ENCODE assay signal across 33 cellular contexts in genomic region chr11:61329871-61330270, GRCh38. TPM values are rescaled to one million over a fixed set of nuclear protein-coding genes. Genes with fewer than 3 reads are reported as not detected.
DNase-seq lines count a peak whose midpoint lies in the region; ATAC-seq, FAIRE-seq and TF ChIP-seq lines count a peak whose summit lies in the region.
"Had no signal": no experiment of that assay in that cellular context is flagged by ENCODE, and none has a peak within 500 bp of the region (broad histone marks: within the 10 kb centered on the region; RNA-seq: fewer than 3 reads in every experiment).

No MANE protein-coding gene starts in this region.

- no peak for DNase-seq in CD4-positive, CD25-positive, alpha-beta regulatory T cell
- DNase-seq in HFFc6 (no peak), endothelial cell of umbilical vein (ENCODE audit: low read depth, low spot score) (no peak), trophoblast cell (peak; percentile 80 to 93), kidney tubule cell (ENCODE audit: low spot score) (no peak), NCI-H1417 (lab: John Stamatoyannopoulos, UW) (no peak)
- no peak for DNase-seq in stimulated activated CD4-positive, alpha-beta T cell treated with anti-CD3 and anti-CD28 coated beads, Interleukin-2, amount 100 ng/mL, for 24 hours
- DNase-seq: activated CD4-positive, alpha-beta memory T cell treated with anti-CD3 and anti-CD28 coated beads for 36 hours; activated CD4-positive, alpha-beta T cell treated with anti-CD3 and anti-CD28 coated beads for 1 hour; activated effector memory CD4-positive, alpha-beta T cell treated with Interleukin-2 at 50 U/mL for 16 hours; activated naive CD8-positive, alpha-beta T cell treated with anti-CD3 and anti-CD28 coated beads for 36 hours; BE2C; colonic mucosa; DMS 273 treated with DMSO at 0.1 percent for 48 hours; EL; endodermal cell; foreskin fibroblast; heart right ventricle; NCI-H1436 treated with DMSO at 0.1 percent for 48 hours; nephron progenitor cell; pancreas; Peyer's patch; right cardiac atrium; SHP77; spleen; stimulated activated CD8-positive, alpha-beta memory T cell treated with anti-CD3 and anti-CD28 coated beads, Interleukin-4, amount 100 ng/mL, for 48 hours; thyroid gland had no signal

- TF ChIP-seq POLR2A in endothelial cell of umbilical vein (IDR thresholded peaks at IDR 0.05; ENCODE audit: low read depth, low read length): no peak

- intact Hi-C loops in endothelial cell of umbilical vein (cut with micrococcal nuclease): loop anchor here (10.0 kb wide), 1 partner anchor 75 kb away; no protein-coding TSS in a partner anchor

- WGBS in trophoblast cell (ENCODE audit: extremely low coverage, insufficient coverage, insufficient read length): no CpG with 5 or more reads among the region's 4 CpGs

- POLR2A ChIA-PET in endothelial cell of umbilical vein (lab: Charles Lee): interaction anchor here (0.6 kb wide), 1 partner anchor 17 kb away, joined by 3 read pairs; no protein-coding TSS in a partner anchor

- no peak overlapping the region for H3K9ac ChIP-seq in endothelial cell of umbilical vein (replicated peaks; ENCODE audit: extremely low read depth, insufficient read depth, low read length)
- H3K9ac ChIP-seq in trophoblast cell (ENCODE audit: low read length): no peak overlapping the region
- H3K9ac ChIP-seq: KMS-11 had no signal

- no peak overlapping the region for H3K4ac ChIP-seq in trophoblast cell (ENCODE audit: low read depth, low read length)

- no peak overlapping the region for H2BK12ac ChIP-seq in trophoblast cell (ENCODE audit: low read length)

- H3K4me1 ChIP-seq in CD4-positive, CD25-positive, alpha-beta regulatory T cell (ENCODE audit: control insufficient read depth, insufficient read depth, low read length, poor library complexity, severe bottlenecking): peaks cover 28% of the 10 kb centered on the region
- H3K4me1 ChIP-seq in endothelial cell of umbilical vein (ENCODE audit: control insufficient read depth, extremely low read depth, insufficient read depth, low read length) (peaks cover 10% of the 10 kb centered on the region), trophoblast cell (ENCODE audit: control insufficient read depth in 1 of 2, insufficient read depth in 2 of 2, low read length in 2 of 2) (peaks cover 12 to 16% of the 10 kb centered on the region in 2 experiments)
- H3K4me1 ChIP-seq: BE2C had no signal

- H3K27me3 ChIP-seq in CD4-positive, CD25-positive, alpha-beta regulatory T cell (ENCODE audit: control insufficient read depth, insufficient read depth, low read length): no peaks in the 10 kb centered on the region
- H3K27me3 ChIP-seq in endothelial cell of umbilical vein (ENCODE audit: control insufficient read depth in 2 of 2, insufficient read depth in 2 of 2, low read length in 2 of 2): no peaks in the 10 kb centered on the region
- no peaks in the 10 kb centered on the region for H3K27me3 ChIP-seq in trophoblast cell (ENCODE audit: insufficient read depth, low read length)
- H3K27me3 ChIP-seq: ascending aorta, BE2C, colonic mucosa, heart right ventricle, pancreas, Peyer's patch, spleen, thyroid gland had no signal

- H3K9me3 Mint-ChIP-seq in CD4-positive, CD25-positive, alpha-beta regulatory T cell: no peaks in the 10 kb centered on the region
- no peaks in the 10 kb centered on the region for H3K9me3 Mint-ChIP-seq in HFFc6
- H3K9me3 Mint-ChIP-seq: activated CD4-positive, alpha-beta memory T cell treated with anti-CD3 and anti-CD28 coated beads for 36 hours; activated naive CD8-positive, alpha-beta T cell treated with anti-CD3 and anti-CD28 coated beads for 36 hours; endodermal cell; nephron progenitor cell; T-helper 2 cell treated with Interferon-gamma antibody and Interleukin-4, amounts not matched to agents 5 μg/mL and 100 μg/mL, for 36 hours had no signal

- H2BK5ac ChIP-seq in trophoblast cell (ENCODE audit: low read depth, low read length, poor library complexity): no peak overlapping the region

- TF ChIP-seq CTCF in HFFc6 (IDR thresholded peaks at IDR 0.05) (no peak), endothelial cell of umbilical vein (IDR thresholded peaks at IDR 0.05; ENCODE audit: extremely low read depth in 1 of 2, insufficient read depth in 1 of 2, low read depth in 1 of 2, low read length in 2 of 2) (no peak)

- no peak overlapping the region for H2AK5ac ChIP-seq in trophoblast cell (ENCODE audit: low read length)

- ATAC-seq in CD4-positive, CD25-positive, alpha-beta regulatory T cell (ENCODE audit: low read depth in 2 of 2): no peak
- ATAC-seq: esophagus mucosa, heart right ventricle, pancreas, right cardiac atrium had no signal

- peaks cover 33 to 67% (median 52%) of the 10 kb centered on the region in 4 donors for H3K4me1 Mint-ChIP-seq in CD4-positive, CD25-positive, alpha-beta regulatory T cell
- H3K4me1 Mint-ChIP-seq in HFFc6 (ENCODE audit: low read depth): peaks cover 77% of the 10 kb centered on the region

- H3K27ac ChIP-seq in CD4-positive, CD25-positive, alpha-beta regulatory T cell (ENCODE audit: insufficient read depth, low read length, poor library complexity, severe bottlenecking): no peak overlapping the region
- H3K27ac ChIP-seq in endothelial cell of umbilical vein (ENCODE audit: insufficient read depth, low read depth, low read length): no peak overlapping the region
- H3K27ac ChIP-seq in trophoblast cell (ENCODE audit: low read depth, low read length): peak overlapping the region; percentile 52
- H3K27ac ChIP-seq: ascending aorta, colonic mucosa, heart right ventricle, KMS-11, pancreas, Peyer's patch, thyroid gland had no signal

- H3K9me1 ChIP-seq in endothelial cell of umbilical vein (replicated peaks; ENCODE audit: control insufficient read depth, extremely low read depth, insufficient read depth, low read length): no peaks in the 10 kb centered on the region

- no peak overlapping the region for H2AFZ ChIP-seq in endothelial cell of umbilical vein (ENCODE audit: low read depth, low read length)
- H2AFZ ChIP-seq in trophoblast cell (ENCODE audit: insufficient read depth, low read length, poor library complexity): no peak overlapping the region

- no peak overlapping the region for H4K8ac ChIP-seq in trophoblast cell (ENCODE audit: low read depth, low read length)

- no peaks in the 10 kb centered on the region for H3K27me3 Mint-ChIP-seq in CD4-positive, CD25-positive, alpha-beta regulatory T cell
- H3K27me3 Mint-ChIP-seq in HFFc6 (ENCODE audit: insufficient read depth): peaks cover 1% of the 10 kb centered on the region; the same call in 1 of the 2 replicates
- H3K27me3 Mint-ChIP-seq: activated CD4-positive, alpha-beta memory T cell treated with anti-CD3 and anti-CD28 coated beads for 36 hours; activated naive CD8-positive, alpha-beta T cell treated with anti-CD3 and anti-CD28 coated beads for 36 hours had no signal

- no peak overlapping the region for H3K23ac ChIP-seq in trophoblast cell (ENCODE audit: low read length)

- FAIRE-seq in endothelial cell of umbilical vein (lab: Jason Lieb, UNC): peak; percentile 42
- FAIRE-seq: GM18507, GM19239, pancreas had no signal

- dilution Hi-C loops in endothelial cell of umbilical vein (cut with MboI; ENCODE audit: extremely low pct_ligation_motif_present, low sequenced_read_pairs): no loop called here

- H3K18ac ChIP-seq in trophoblast cell (ENCODE audit: low read length): no peak overlapping the region

- no peaks in the 10 kb centered on the region for H3K9me3 ChIP-seq in CD4-positive, CD25-positive, alpha-beta regulatory T cell (ENCODE audit: control insufficient read depth in 2 of 2, low read length in 2 of 2)
- no peaks in the 10 kb centered on the region for H3K9me3 ChIP-seq in endothelial cell of umbilical vein (replicated peaks; ENCODE audit: control insufficient read depth, insufficient read depth, low read length)
- peaks cover 2% of the 10 kb centered on the region for H3K9me3 ChIP-seq in trophoblast cell (ENCODE audit: insufficient read depth, low read depth, low read length)
- H3K9me3 ChIP-seq: ascending aorta, BE2C, colonic mucosa, heart right ventricle, pancreas, Peyer's patch, spleen, thyroid gland had no signal

- no peak overlapping the region for H3K4me2 ChIP-seq in endothelial cell of umbilical vein (ENCODE audit: insufficient read depth, low read length)
- peak overlapping the region; percentile 24 for H3K4me2 ChIP-seq in trophoblast cell (ENCODE audit: low read length)
- H3K4me2 ChIP-seq: KMS-11 had no signal

- H4K20me1 ChIP-seq in endothelial cell of umbilical vein (replicated peaks; ENCODE audit: control insufficient read depth, extremely low read depth, insufficient read depth, low read length): no peaks in the 10 kb centered on the region

- no peak overlapping the region for H3K14ac ChIP-seq in trophoblast cell (ENCODE audit: low read length)

- no peak overlapping the region for H4K91ac ChIP-seq in trophoblast cell (ENCODE audit: low read depth, low read length)

- no peak overlapping the region for H3K4me3 ChIP-seq in CD4-positive, CD25-positive, alpha-beta regulatory T cell (ENCODE audit: low read depth, low read length)
- H3K4me3 ChIP-seq in endothelial cell of umbilical vein (replicated peaks in 1 of 3; ENCODE audit: insufficient read depth in 1 of 3, low read depth in 1 of 3, low read length in 3 of 3) (no peak overlapping the region), trophoblast cell (ENCODE audit: low read depth, low read length) (no peak overlapping the region)
- H3K4me3 ChIP-seq: ascending aorta, colonic mucosa, heart right ventricle, pancreas, Peyer's patch, spleen, thyroid gland had no signal

- H3K79me2 ChIP-seq in endothelial cell of umbilical vein (ENCODE audit: control insufficient read depth, insufficient read depth, low read length) (peaks cover 66% of the 10 kb centered on the region), trophoblast cell (ENCODE audit: control insufficient read depth, insufficient read depth, low read length, poor library complexity) (peaks cover 20% of the 10 kb centered on the region)

- peak overlapping the region in 1 of 3 donors; percentile 69 for H3K27ac Mint-ChIP-seq in CD4-positive, CD25-positive, alpha-beta regulatory T cell
- peak overlapping the region; percentile 2; the same call in 1 of the 2 replicates for H3K27ac Mint-ChIP-seq in HFFc6
- H3K27ac Mint-ChIP-seq: activated CD4-positive, alpha-beta memory T cell treated with anti-CD3 and anti-CD28 coated beads for 36 hours; endodermal cell had no signal

- BruUV-seq in endothelial cell of umbilical vein (replicated peaks; lab: Mats Ljungman, UMichigan): no TSS peak

- peak overlapping the region in 3 of 4 donors; percentile 22 to 64 (median 22) for H3K4me3 Mint-ChIP-seq in CD4-positive, CD25-positive, alpha-beta regulatory T cell
- H3K4me3 Mint-ChIP-seq in HFFc6: peak overlapping the region; percentile 30; the same call in 1 of the 2 replicates
- H3K4me3 Mint-ChIP-seq: activated CD4-positive, alpha-beta memory T cell treated with anti-CD3 and anti-CD28 coated beads for 36 hours; activated naive CD8-positive, alpha-beta T cell treated with anti-CD3 and anti-CD28 coated beads for 36 hours; endodermal cell; nephron progenitor cell; T-helper 2 cell treated with Interferon-gamma antibody and Interleukin-4, amounts not matched to agents 5 μg/mL and 100 μg/mL, for 36 hours had no signal

- H3K36me3 ChIP-seq in CD4-positive, CD25-positive, alpha-beta regulatory T cell (ENCODE audit: control insufficient read depth, insufficient read depth, low read length): peaks cover 51% of the 10 kb centered on the region
- H3K36me3 ChIP-seq in endothelial cell of umbilical vein (ENCODE audit: control insufficient read depth in 2 of 2, extremely low read depth in 1 of 2, insufficient read depth in 2 of 2, low read length in 2 of 2) (peaks cover 8 to 11% of the 10 kb centered on the region in 2 experiments), trophoblast cell (ENCODE audit: control insufficient read depth in 1 of 2, insufficient read depth in 2 of 2, low read length in 2 of 2) (peaks cover 19 to 26% of the 10 kb centered on the region in 2 experiments)

- H3K36me3 Mint-ChIP-seq in CD4-positive, CD25-positive, alpha-beta regulatory T cell: peaks cover 33% of the 10 kb centered on the region
- H3K36me3 Mint-ChIP-seq in HFFc6 (ENCODE audit: low read depth): peaks cover 45% of the 10 kb centered on the region

- H4K12ac ChIP-seq in trophoblast cell (ENCODE audit: low read depth, low read length): no peak overlapping the region

- peaks cover 14% of the 10 kb centered on the region for H3K79me1 ChIP-seq in trophoblast cell (ENCODE audit: low read length)

- CTCF ChIA-PET in endothelial cell of umbilical vein (lab: Charles Lee): interaction anchor here (0.6 to 2.2 kb wide), 2 partner anchors 56 to 83 kb away, joined by 3 to 21 read pairs; no protein-coding TSS in a partner anchor

- H2BK120ac ChIP-seq in trophoblast cell (ENCODE audit: insufficient read depth, low read length, poor library complexity): no peak overlapping the region

RNA-seq across cellular contexts. Expression of gene DDB1, which starts 3.0 kb away (rescaled TPM):
- total RNA-seq in CD4-positive, CD25-positive, alpha-beta regulatory T cell: 155 TPM
- 100 to 1,000 TPM; 117 to 158 (median 126) TPM for polyA plus RNA-seq in CD4-positive, CD25-positive, alpha-beta regulatory T cell
- total RNA-seq in HFFc6 (2021; fragmentation: NEBNext Ultra II Directional; extraction: Animal tissue kit (Norgen Biotek cat#: 25700)): 100 to 1,000 TPM; 241 to 285 (median 267) TPM
- 229 TPM in 2 replicates for total RNA-seq in endothelial cell of umbilical vein
- polyA plus RNA-seq in endothelial cell of umbilical vein: 196 and 230 TPM in 2 replicates
- 195 and 198 TPM in 2 replicates for polyA plus RNA-seq in endothelial cell of umbilical vein (2011; cell fraction: cytosol; rRNA removed)
- polyA plus RNA-seq in endothelial cell of umbilical vein (2011; cell fraction: nucleus; rRNA removed): 202 and 237 TPM in 2 replicates
- polyA plus RNA-seq in endothelial cell of umbilical vein (2012): 160 and 171 TPM in 2 replicates
- 417 and 419 TPM in 2 replicates for polyA minus RNA-seq in endothelial cell of umbilical vein
- polyA minus RNA-seq in endothelial cell of umbilical vein (2011; cell fraction: cytosol; rRNA and poly(A)+ RNA removed): 278 TPM
- 149 and 190 TPM in 2 replicates for polyA minus RNA-seq in endothelial cell of umbilical vein (2011; cell fraction: nucleus; rRNA and poly(A)+ RNA removed)
- 192 and 206 TPM in 2 replicates for polyA plus RNA-seq in trophoblast cell (2013)

RNA-seq across cellular contexts. Expression of gene TKFC, which starts 3.2 kb away (rescaled TPM):
- 29.6 TPM for total RNA-seq in CD4-positive, CD25-positive, alpha-beta regulatory T cell
- 10 to 100 TPM; 29.2 to 33.2 (median 32.1) TPM for polyA plus RNA-seq in CD4-positive, CD25-positive, alpha-beta regulatory T cell
- total RNA-seq in HFFc6 (2021; fragmentation: NEBNext Ultra II Directional; extraction: Animal tissue kit (Norgen Biotek cat#: 25700)): 10 to 100 TPM; 27.3 to 43.0 (median 31.8) TPM
- total RNA-seq in endothelial cell of umbilical vein: 28.6 and 30.8 TPM in 2 replicates
- polyA plus RNA-seq in endothelial cell of umbilical vein: 31.7 and 34.0 TPM in 2 replicates
- polyA plus RNA-seq in endothelial cell of umbilical vein (2011; cell fraction: cytosol; rRNA removed): 16.7 and 21.4 TPM in 2 replicates
- polyA plus RNA-seq in endothelial cell of umbilical vein (2011; cell fraction: nucleus; rRNA removed): 80.5 and 95.5 TPM in 2 replicates
- polyA plus RNA-seq in endothelial cell of umbilical vein (2012): 20.7 and 27.4 TPM in 2 replicates
- 24.5 and 26.6 TPM in 2 replicates for polyA minus RNA-seq in endothelial cell of umbilical vein
- 45.1 TPM for polyA minus RNA-seq in endothelial cell of umbilical vein (2011; cell fraction: cytosol; rRNA and poly(A)+ RNA removed)
- polyA minus RNA-seq in endothelial cell of umbilical vein (2011; cell fraction: nucleus; rRNA and poly(A)+ RNA removed): 19.1 and 24.2 TPM in 2 replicates
- 12.5 and 12.7 TPM in 2 replicates for polyA plus RNA-seq in trophoblast cell (2013)

RNA-seq across cellular contexts. Expression of gene CYB561A3, which starts 31.8 kb away (rescaled TPM):
- 29.5 TPM for total RNA-seq in CD4-positive, CD25-positive, alpha-beta regulatory T cell
- 10 to 100 TPM; 54.7 to 70.2 (median 59.3) TPM for polyA plus RNA-seq in CD4-positive, CD25-positive, alpha-beta regulatory T cell
- total RNA-seq in HFFc6 (2021; fragmentation: NEBNext Ultra II Directional; extraction: Animal tissue kit (Norgen Biotek cat#: 25700)): 10 to 100 TPM; 38.7 to 52.8 (median 46.7) TPM
- 41.6 and 44.0 TPM in 2 replicates for total RNA-seq in endothelial cell of umbilical vein
- polyA plus RNA-seq in endothelial cell of umbilical vein: 102 and 103 TPM in 2 replicates
- polyA plus RNA-seq in endothelial cell of umbilical vein (2011; cell fraction: cytosol; rRNA removed): 58.9 and 65.6 TPM in 2 replicates
- 62.1 and 63.9 TPM in 2 replicates for polyA plus RNA-seq in endothelial cell of umbilical vein (2011; cell fraction: nucleus; rRNA removed)
- 34.4 and 39.0 TPM in 2 replicates for polyA plus RNA-seq in endothelial cell of umbilical vein (2012)
- polyA minus RNA-seq in endothelial cell of umbilical vein: 83.3 and 86.3 TPM in 2 replicates
- 33.6 TPM for polyA minus RNA-seq in endothelial cell of umbilical vein (2011; cell fraction: cytosol; rRNA and poly(A)+ RNA removed)
- polyA minus RNA-seq in endothelial cell of umbilical vein (2011; cell fraction: nucleus; rRNA and poly(A)+ RNA removed): 19.2 and 21.5 TPM in 2 replicates
- polyA plus RNA-seq in trophoblast cell (2013): 17.9 and 19.0 TPM in 2 replicates

RNA-seq across cellular contexts. Expression of gene TMEM138, which starts 32.3 kb away (rescaled TPM):
- 48.6 TPM for total RNA-seq in CD4-positive, CD25-positive, alpha-beta regulatory T cell
- polyA plus RNA-seq in CD4-positive, CD25-positive, alpha-beta regulatory T cell: 10 to 100 TPM; 59.8 to 73.2 (median 62.0) TPM
- 10 to 100 TPM; 49.0 to 63.1 (median 58.0) TPM for total RNA-seq in HFFc6 (2021; fragmentation: NEBNext Ultra II Directional; extraction: Animal tissue kit (Norgen Biotek cat#: 25700))
- 37.9 and 43.6 TPM in 2 replicates for total RNA-seq in endothelial cell of umbilical vein
- 60.0 and 85.1 TPM in 2 replicates for polyA plus RNA-seq in endothelial cell of umbilical vein
- polyA plus RNA-seq in endothelial cell of umbilical vein (2011; cell fraction: cytosol; rRNA removed): 48.1 and 55.3 TPM in 2 replicates
- 109 and 119 TPM in 2 replicates for polyA plus RNA-seq in endothelial cell of umbilical vein (2011; cell fraction: nucleus; rRNA removed)
- 37.1 and 52.5 TPM in 2 replicates for polyA plus RNA-seq in endothelial cell of umbilical vein (2012)
- polyA minus RNA-seq in endothelial cell of umbilical vein: 61.0 and 76.7 TPM in 2 replicates
- polyA minus RNA-seq in endothelial cell of umbilical vein (2011; cell fraction: cytosol; rRNA and poly(A)+ RNA removed): 17.6 TPM
- polyA minus RNA-seq in endothelial cell of umbilical vein (2011; cell fraction: nucleus; rRNA and poly(A)+ RNA removed): 45.5 and 62.4 TPM in 2 replicates
- 45.9 and 49.0 TPM in 2 replicates for polyA plus RNA-seq in trophoblast cell (2013)

RNA-seq across cellular contexts. Expression of gene VWCE, which starts 34.8 kb away (rescaled TPM):
- total RNA-seq in CD4-positive, CD25-positive, alpha-beta regulatory T cell: 0.94 TPM
- not detected for polyA plus RNA-seq in CD4-positive, CD25-positive, alpha-beta regulatory T cell
- 1 to 10 TPM in 1 of 6 experiments, under 1 TPM in 5; 0.47 to 1.5 (median 0.74) TPM for total RNA-seq in HFFc6 (2021; fragmentation: NEBNext Ultra II Directional; extraction: Animal tissue kit (Norgen Biotek cat#: 25700))
- total RNA-seq in endothelial cell of umbilical vein: 14.4 and 14.8 TPM in 2 replicates
- 6.5 and 7.8 TPM in 2 replicates for polyA plus RNA-seq in endothelial cell of umbilical vein
- polyA plus RNA-seq in endothelial cell of umbilical vein (2011; cell fraction: cytosol; rRNA removed): 2.2 and 3.0 TPM in 2 replicates
- polyA plus RNA-seq in endothelial cell of umbilical vein (2011; cell fraction: nucleus; rRNA removed): 24.3 and 28.9 TPM in 2 replicates
- 3.7 and 3.8 TPM in 2 replicates for polyA plus RNA-seq in endothelial cell of umbilical vein (2012)
- 7.2 and 7.8 TPM in 2 replicates for polyA minus RNA-seq in endothelial cell of umbilical vein
- 1.1 TPM for polyA minus RNA-seq in endothelial cell of umbilical vein (2011; cell fraction: cytosol; rRNA and poly(A)+ RNA removed)
- 8.7 and 13.7 TPM in 2 replicates for polyA minus RNA-seq in endothelial cell of umbilical vein (2011; cell fraction: nucleus; rRNA and poly(A)+ RNA removed)
- polyA plus RNA-seq in trophoblast cell (2013): 3.1 and 3.8 TPM in 2 replicates

Comparison
In these comparisons a context has a peak if more than half of its experiments do, and no peak if none do; other contexts are left out.
1. DNase-seq: peak in trophoblast cell (2 of 2); none in CD4-positive, CD25-positive, alpha-beta regulatory T cell (0 of 3), HFFc6 (single experiment), endothelial cell of umbilical vein (single experiment), kidney tubule cell (single experiment), NCI-H1417 (0 of 3) and stimulated activated CD4-positive, alpha-beta T cell treated with anti-CD3 and anti-CD28 coated beads, Interleukin-2, amount 100 ng/mL, for 24 hours (0 of 2).